ENCODE assay signal across 23 cellular contexts in the genomic region with DNA sequence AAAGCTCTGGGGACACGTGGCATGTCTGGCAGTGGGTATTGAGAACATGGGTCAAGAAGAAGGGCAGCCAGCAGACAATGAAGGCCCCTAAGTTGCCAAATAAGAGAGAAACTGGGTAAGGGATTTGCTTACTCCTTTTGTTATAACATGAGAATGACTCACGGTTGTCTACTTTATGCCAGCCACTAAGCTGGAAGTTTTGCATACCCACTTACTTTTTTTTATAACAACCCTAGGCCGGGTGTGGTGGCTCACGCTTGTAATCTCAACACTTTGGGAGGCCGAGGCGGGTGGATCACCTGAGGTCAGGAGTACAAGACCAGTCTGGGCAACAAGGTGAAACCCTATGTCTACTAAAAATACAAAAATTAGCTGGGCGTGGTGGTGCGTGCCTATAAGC. TPM values are rescaled to one million over a fixed set of nuclear protein-coding genes. Genes with fewer than 3 reads are reported as not detected.
A peak's percentile ranks its signal among the peaks of the same experiment; 100 is the strongest.
DNase-seq lines count a peak whose midpoint lies in the region; ATAC-seq and TF ChIP-seq lines count a peak whose summit lies in the region.
"Had no signal": no experiment of that assay in that cellular context is flagged by ENCODE, and none has a peak within 500 bp of the region (broad histone marks: within the 10 kb centered on the region; RNA-seq: fewer than 3 reads in every experiment).

No MANE protein-coding gene starts in this region.

- H3K9me3 Mint-ChIP-seq in MCF 10A (ENCODE audit: unreplicated experiment) (no peaks in the 10 kb centered on the region), progenitor cell of endocrine pancreas (ENCODE audit: low read depth) (no peaks in the 10 kb centered on the region)
- H3K9me3 Mint-ChIP-seq in stimulated activated effector memory CD8-positive, alpha-beta T cell treated with anti-CD3 and anti-CD28 coated beads, Interleukin-12 subunit alpha, Interleukin-12 subunit beta, amount 100 ng/mL, for 72 hours: no peaks in the 10 kb centered on the region
- H3K9me3 Mint-ChIP-seq: CD8-positive, alpha-beta T cell had no signal

- TF ChIP-seq CTCF in MCF 10A (IDR thresholded peaks at IDR 0.05; ENCODE audit: unreplicated experiment) (no peak), breast epithelium (IDR thresholded peaks at IDR 0.05) (no peak), progenitor cell of endocrine pancreas (IDR thresholded peaks at IDR 0.05; ENCODE audit: unreplicated experiment) (no peak), mucosa of descending colon (IDR thresholded peaks at IDR 0.05) (no peak)

- POLR2A ChIA-PET in MCF 10A (lab: Yijun Ruan, JAX): interaction anchor here (0.7 to 1.0 kb wide), 2 partner anchors 10 to 175 kb away, joined by 3 read pairs; no protein-coding TSS in a partner anchor

- H3K4me3 ChIP-seq in breast epithelium (no peak overlapping the region), mucosa of descending colon (no peak overlapping the region)
- H3K4me3 ChIP-seq: BLaER1 treated with 17β-estradiol and CSF1 and Interleukin-3, amounts not matched to agents 10 nM and 100 nM; GM12878 had no signal

- H3K27ac Mint-ChIP-seq in MCF 10A (ENCODE audit: low read depth, unreplicated experiment) (no peak overlapping the region), progenitor cell of endocrine pancreas (no peak overlapping the region)
- H3K27ac Mint-ChIP-seq in stimulated activated effector memory CD8-positive, alpha-beta T cell treated with anti-CD3 and anti-CD28 coated beads, Interleukin-12 subunit alpha, Interleukin-12 subunit beta, amount 100 ng/mL, for 72 hours: peak overlapping the region; percentile 55
- H3K27ac Mint-ChIP-seq: CD8-positive, alpha-beta T cell had no signal

- peak; percentile 41 for ATAC-seq in esophagus mucosa
- ATAC-seq in stimulated activated effector memory CD8-positive, alpha-beta T cell treated with anti-CD3 and anti-CD28 coated beads, Interleukin-12 subunit alpha, Interleukin-12 subunit beta, amount 100 ng/mL, for 72 hours: no peak
- ATAC-seq in mucosa of descending colon: no peak
- ATAC-seq in GM21423 (IDR thresholded peaks at IDR 0.05; ENCODE audit: unreplicated experiment): no peak
- ATAC-seq: CD8-positive, alpha-beta T cell; GM12878 had no signal

- CTCF ChIA-PET in MCF 10A (lab: Yijun Ruan, JAX): interaction anchor here (1.0 kb wide), 1 partner anchor 23 kb away, joined by 3 read pairs; no protein-coding TSS in a partner anchor

- no peaks in the 10 kb centered on the region for H3K36me3 ChIP-seq in breast epithelium
- no peaks in the 10 kb centered on the region for H3K36me3 ChIP-seq in mucosa of descending colon (ENCODE audit: low read depth)
- H3K36me3 ChIP-seq: BLaER1 treated with 17β-estradiol and CSF1 and Interleukin-3, amounts not matched to agents 10 nM and 100 nM had no signal

- no peaks in the 10 kb centered on the region for H3K4me1 Mint-ChIP-seq in MCF 10A (ENCODE audit: insufficient read depth, unreplicated experiment)
- H3K4me1 Mint-ChIP-seq in stimulated activated effector memory CD8-positive, alpha-beta T cell treated with anti-CD3 and anti-CD28 coated beads, Interleukin-12 subunit alpha, Interleukin-12 subunit beta, amount 100 ng/mL, for 72 hours: peaks cover 14% of the 10 kb centered on the region
- H3K4me1 Mint-ChIP-seq in progenitor cell of endocrine pancreas (ENCODE audit: low read depth): no peaks in the 10 kb centered on the region

- H3K27me3 ChIP-seq in breast epithelium: no peaks in the 10 kb centered on the region
- H3K27me3 ChIP-seq: BLaER1 treated with 17β-estradiol and CSF1 and Interleukin-3, amounts not matched to agents 10 nM and 100 nM had no signal

- H3K9me3 ChIP-seq in breast epithelium: no peaks in the 10 kb centered on the region
- no peaks in the 10 kb centered on the region for H3K9me3 ChIP-seq in mucosa of descending colon
- H3K9me3 ChIP-seq: BLaER1 treated with 17β-estradiol and CSF1 and Interleukin-3, amounts not matched to agents 10 nM and 100 nM had no signal

- intact Hi-C loops in MCF 10A (cut with micrococcal nuclease) (no loop called here), breast epithelium (cut with DNase I; ENCODE audit: low total_unique reads) (no loop called here), mucosa of descending colon (cut with DNase I, micrococcal nuclease) (no loop called here)

- H3K4me3 Mint-ChIP-seq in MCF 10A (ENCODE audit: unreplicated experiment) (no peak overlapping the region), progenitor cell of endocrine pancreas (ENCODE audit: low read depth) (no peak overlapping the region)
- peak overlapping the region; percentile 38 for H3K4me3 Mint-ChIP-seq in stimulated activated effector memory CD8-positive, alpha-beta T cell treated with anti-CD3 and anti-CD28 coated beads, Interleukin-12 subunit alpha, Interleukin-12 subunit beta, amount 100 ng/mL, for 72 hours
- H3K4me3 Mint-ChIP-seq: CD8-positive, alpha-beta T cell had no signal

- H3K27ac ChIP-seq in breast epithelium: no peak overlapping the region
- H3K27ac ChIP-seq: BLaER1 treated with 17β-estradiol and CSF1 and Interleukin-3, amounts not matched to agents 10 nM and 100 nM had no signal

- no peaks in the 10 kb centered on the region for H3K4me1 ChIP-seq in breast epithelium
- no peaks in the 10 kb centered on the region for H3K4me1 ChIP-seq in mucosa of descending colon (ENCODE audit: low read depth)
- H3K4me1 ChIP-seq: BLaER1 treated with 17β-estradiol and CSF1 and Interleukin-3, amounts not matched to agents 10 nM and 100 nM had no signal

- no peaks in the 10 kb centered on the region for H3K27me3 Mint-ChIP-seq in MCF 10A (ENCODE audit: insufficient read depth, unreplicated experiment)
- H3K27me3 Mint-ChIP-seq in progenitor cell of endocrine pancreas: no peaks in the 10 kb centered on the region

- no peaks in the 10 kb centered on the region for H3K36me3 Mint-ChIP-seq in MCF 10A (ENCODE audit: insufficient read depth, unreplicated experiment)
- no peaks in the 10 kb centered on the region for H3K36me3 Mint-ChIP-seq in stimulated activated effector memory CD8-positive, alpha-beta T cell treated with anti-CD3 and anti-CD28 coated beads, Interleukin-12 subunit alpha, Interleukin-12 subunit beta, amount 100 ng/mL, for 72 hours
- H3K36me3 Mint-ChIP-seq in progenitor cell of endocrine pancreas (ENCODE audit: insufficient read depth): no peaks in the 10 kb centered on the region
- H3K36me3 Mint-ChIP-seq: CD8-positive, alpha-beta T cell had no signal

- peak; percentile 47 for DNase-seq in MCF 10A (ENCODE audit: unreplicated experiment)
- DNase-seq in breast epithelium (ENCODE audit: low spot score in 2 of 2): no peak
- DNase-seq in amniotic epithelial cell (ENCODE audit: low read depth): peak; percentile 14
- no peak for DNase-seq in stimulated activated effector memory CD8-positive, alpha-beta T cell treated with anti-CD3 and anti-CD28 coated beads, Interleukin-12 subunit alpha, Interleukin-12 subunit beta, amount 100 ng/mL, for 72 hours (ENCODE audit: low spot score in 2 of 2)
- no peak for DNase-seq in progenitor cell of endocrine pancreas (ENCODE audit: low spot score, unreplicated experiment)
- no peak for DNase-seq in mucosa of descending colon
- DNase-seq: CD8-positive, alpha-beta T cell; DMS53; GOT3; KBM-7; NCI-H1417; NCI-H187; NCI-H2107; NCI-H2227 treated with DMSO at 0.1 percent for 48 hours; NCI-H524; NCI-H82; OCI-M1; Right ventricle myocardium superior had no signal

- no peak for TF ChIP-seq POLR2A in breast epithelium (IDR thresholded peaks at IDR 0.05)

- no TSS peak for BruUV-seq in MCF 10A (replicated peaks; lab: Mats Ljungman, UMichigan)

RNA-seq across cellular contexts. Expression of a gene that starts 50.0 kb away (rescaled TPM):
- total RNA-seq in MCF 10A (2022) (not detected in 2 replicates), breast epithelium (not detected), esophagus mucosa (not detected), progenitor cell of endocrine pancreas (not detected in 2 replicates), mucosa of descending colon (not detected)
- total RNA-seq: A673; CD8-positive, alpha-beta T cell; GM12878; Right ventricle myocardium superior had no signal

Comparison
In these comparisons a context has a peak if more than half of its experiments do, and no peak if none do; other contexts are left out.
1. DNase-seq: peak in MCF 10A (single experiment) and amniotic epithelial cell (single experiment); none in breast epithelium (0 of 2), stimulated activated effector memory CD8-positive, alpha-beta T cell treated with anti-CD3 and anti-CD28 coated beads, Interleukin-12 subunit alpha, Interleukin-12 subunit beta, amount 100 ng/mL, for 72 hours (0 of 2), progenitor cell of endocrine pancreas (single experiment) and mucosa of descending colon (0 of 3).